8 cellular contexts compared by ENCODE assay signal in genomic region chr11:64856382-64857227, GRCh38. TPM values are rescaled to one million over a fixed set of nuclear protein-coding genes. Genes with fewer than 3 reads are reported as not detected.
A peak's percentile ranks its signal among the peaks of the same experiment; 100 is the strongest.
DNase-seq lines count a peak whose midpoint lies in the region; ATAC-seq and TF ChIP-seq lines count a peak whose summit lies in the region.

No MANE protein-coding gene starts in this region.

- H3K27me3 Mint-ChIP-seq in stimulated activated naive CD8-positive, alpha-beta T cell treated with anti-CD3 and anti-CD28 coated beads, Interleukin-15, Interleukin-2, amounts not matched to agents 100 ng/mL and 50 ng/mL, for 24 hours, result no peaks in the 10 kb centered on the region

- no peaks in the 10 kb centered on the region for H3K9me3 Mint-ChIP-seq in stimulated activated naive CD8-positive, alpha-beta T cell treated with anti-CD3 and anti-CD28 coated beads, Interleukin-15, Interleukin-2, amounts not matched to agents 100 ng/mL and 50 ng/mL, for 24 hours

- no peak for TF ChIP-seq CTCF in astrocyte of the spinal cord (IDR thresholded peaks at IDR 0.05; ENCODE audit: low read depth, low read length)

- H3K27me3 ChIP-seq in layer of hippocampus (ENCODE audit: control insufficient read depth, insufficient read depth, low read length), result no peaks in the 10 kb centered on the region

- in situ Hi-C loops in astrocyte of the spinal cord (cut with HindIII; ENCODE audit: low sequenced_read_pairs), result no loop called here

- peaks cover 96% of the 10 kb centered on the region for H3K4me1 Mint-ChIP-seq in stimulated activated naive CD8-positive, alpha-beta T cell treated with anti-CD3 and anti-CD28 coated beads, Interleukin-15, Interleukin-2, amounts not matched to agents 100 ng/mL and 50 ng/mL, for 24 hours (ENCODE audit: low read depth)

- H3K36me3 Mint-ChIP-seq in stimulated activated naive CD8-positive, alpha-beta T cell treated with anti-CD3 and anti-CD28 coated beads, Interleukin-15, Interleukin-2, amounts not matched to agents 100 ng/mL and 50 ng/mL, for 24 hours (ENCODE audit: low read depth), result peaks cover 37% of the 10 kb centered on the region

- peak overlapping the region; percentile 40 for H3K27ac ChIP-seq in layer of hippocampus (ENCODE audit: low read depth, low read length)

- peak overlapping the region; percentile 64 for H3K4me3 Mint-ChIP-seq in stimulated activated naive CD8-positive, alpha-beta T cell treated with anti-CD3 and anti-CD28 coated beads, Interleukin-15, Interleukin-2, amounts not matched to agents 100 ng/mL and 50 ng/mL, for 24 hours

- H3K4me3 ChIP-seq in astrocyte of the spinal cord (ENCODE audit: low read depth, low read length), result no peak overlapping the region

- DNase-seq in GDM1 (lab: John Stamatoyannopoulos, UW), result peak; percentile 48
- DNase-seq in astrocyte of the spinal cord (ENCODE audit: low read depth, low spot score), result peak; percentile 62
- DNase-seq in HuH-7 (ENCODE audit: low spot score), result no peak

- H3K27ac Mint-ChIP-seq in stimulated activated naive CD8-positive, alpha-beta T cell treated with anti-CD3 and anti-CD28 coated beads, Interleukin-15, Interleukin-2, amounts not matched to agents 100 ng/mL and 50 ng/mL, for 24 hours, result peak overlapping the region; percentile 89

- ATAC-seq in HG02973 (IDR thresholded peaks at IDR 0.05; ENCODE audit: unreplicated experiment) (no peak), HG02885 (IDR thresholded peaks at IDR 0.05; ENCODE audit: poor library complexity, unreplicated experiment) (no peak)

TF ChIP-seq in PFSK-1, 5 proteins besides CTCF, POLR2A, EP300 and RAD21:
- peak; percentile 44 for TF ChIP-seq FOXP2 (optimal IDR thresholded peaks at IDR 0.05; ENCODE audit: borderline replicate concordance, extremely low read depth, extremely low read length, insufficient read depth)
- no peak for TF ChIP-seq SIN3A (IDR thresholded peaks at IDR 0.05; ENCODE audit: borderline replicate concordance, insufficient read depth, low read length)

RNA-seq across cellular contexts. Expression of gene CDC42BPG, which starts 12.2 kb away (rescaled TPM):
- 0.05 TPM for polyA plus RNA-seq in PFSK-1 (2012; ENCODE audit: insufficient read length, low read depth)

RNA-seq across cellular contexts. Expression of gene EHD1, which starts 21.8 kb away (rescaled TPM):
- 81.2 TPM for polyA plus RNA-seq in PFSK-1 (2012; ENCODE audit: insufficient read length, low read depth)

RNA-seq across cellular contexts. Expression of gene MEN1, which starts 46.3 kb away (rescaled TPM):
- polyA plus RNA-seq in PFSK-1 (2012; ENCODE audit: insufficient read length, low read depth), result 59.7 TPM

RNA-seq across cellular contexts. Expression of gene MAP4K2, which starts 53.6 kb away (rescaled TPM):
- 17.1 TPM for polyA plus RNA-seq in PFSK-1 (2012; ENCODE audit: insufficient read length, low read depth)
